Comparison of ENCODE assay signal across 1 cellular context in the genomic region with DNA sequence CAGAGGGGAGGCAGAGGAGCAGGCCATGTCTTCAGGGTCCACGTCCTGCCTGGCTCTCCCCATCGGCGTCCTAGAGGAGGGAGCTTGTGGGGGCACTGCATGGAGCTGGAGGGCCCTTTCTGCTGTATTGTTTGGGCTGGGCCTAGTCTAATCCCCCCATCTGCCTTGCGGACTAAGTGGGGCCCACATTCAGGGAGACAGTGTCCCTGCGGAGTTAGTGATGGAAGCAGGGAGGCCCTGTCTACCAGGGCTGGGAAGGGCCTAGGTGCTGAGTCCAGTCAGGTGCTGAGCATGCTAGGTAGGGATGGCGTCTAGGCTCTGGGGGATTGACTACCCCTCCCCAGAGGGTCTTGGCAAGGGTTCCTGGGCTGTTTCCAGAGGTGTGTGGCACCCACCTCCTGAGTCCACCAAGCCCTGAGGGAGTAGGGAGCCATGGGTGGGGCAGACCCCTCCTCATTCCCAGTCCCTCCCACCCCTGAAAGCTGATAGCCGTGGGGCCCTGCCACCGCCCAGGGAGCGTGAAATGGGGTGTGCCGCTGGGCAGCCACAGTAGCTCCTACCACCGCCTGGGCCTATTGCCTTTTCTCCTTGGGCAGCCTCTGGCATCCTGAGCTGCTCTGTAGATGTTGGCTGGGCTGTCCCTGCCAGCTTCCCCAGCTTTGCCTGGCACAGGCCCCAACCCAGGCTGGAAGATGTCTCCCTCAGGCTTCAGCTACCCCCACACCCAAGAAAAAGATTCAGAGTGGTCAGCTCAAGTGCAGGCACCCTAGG.
TF ChIP-seq lines count a peak whose summit lies in the region.

No MANE protein-coding gene starts in this region.

TF ChIP-seq in WTC11, 78 proteins besides CTCF, POLR2A, EP300 and RAD21 (continued from another document):
- no peak for TF ChIP-seq FOXJ3 (CRISPR knock-in tag; IDR thresholded peaks at IDR 0.05; ENCODE audit: borderline replicate concordance)
- TF ChIP-seq, protein P1, sequence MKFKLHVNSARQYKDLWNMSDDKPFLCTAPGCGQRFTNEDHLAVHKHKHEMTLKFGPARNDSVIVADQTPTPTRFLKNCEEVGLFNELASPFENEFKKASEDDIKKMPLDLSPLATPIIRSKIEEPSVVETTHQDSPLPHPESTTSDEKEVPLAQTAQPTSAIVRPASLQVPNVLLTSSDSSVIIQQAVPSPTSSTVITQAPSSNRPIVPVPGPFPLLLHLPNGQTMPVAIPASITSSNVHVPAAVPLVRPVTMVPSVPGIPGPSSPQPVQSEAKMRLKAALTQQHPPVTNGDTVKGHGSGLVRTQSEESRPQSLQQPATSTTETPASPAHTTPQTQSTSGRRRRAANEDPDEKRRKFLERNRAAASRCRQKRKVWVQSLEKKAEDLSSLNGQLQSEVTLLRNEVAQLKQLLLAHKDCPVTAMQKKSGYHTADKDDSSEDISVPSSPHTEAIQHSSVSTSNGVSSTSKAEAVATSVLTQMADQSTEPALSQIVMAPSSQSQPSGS (CRISPR knock-in tag; IDR thresholded peaks at IDR 0.05; ENCODE audit: borderline replicate concordance, low read depth): no peak
- TF ChIP-seq GABPB1 (CRISPR knock-in tag; IDR thresholded peaks at IDR 0.05): no peak
- TF ChIP-seq, protein P2, sequence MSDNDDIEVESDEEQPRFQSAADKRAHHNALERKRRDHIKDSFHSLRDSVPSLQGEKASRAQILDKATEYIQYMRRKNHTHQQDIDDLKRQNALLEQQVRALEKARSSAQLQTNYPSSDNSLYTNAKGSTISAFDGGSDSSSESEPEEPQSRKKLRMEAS (CRISPR knock-in tag; IDR thresholded peaks at IDR 0.05): no peak
- TF ChIP-seq RORB (CRISPR knock-in tag; IDR thresholded peaks at IDR 0.05): no peak
